1 cellular context compared by ENCODE assay signal in the genomic region with DNA sequence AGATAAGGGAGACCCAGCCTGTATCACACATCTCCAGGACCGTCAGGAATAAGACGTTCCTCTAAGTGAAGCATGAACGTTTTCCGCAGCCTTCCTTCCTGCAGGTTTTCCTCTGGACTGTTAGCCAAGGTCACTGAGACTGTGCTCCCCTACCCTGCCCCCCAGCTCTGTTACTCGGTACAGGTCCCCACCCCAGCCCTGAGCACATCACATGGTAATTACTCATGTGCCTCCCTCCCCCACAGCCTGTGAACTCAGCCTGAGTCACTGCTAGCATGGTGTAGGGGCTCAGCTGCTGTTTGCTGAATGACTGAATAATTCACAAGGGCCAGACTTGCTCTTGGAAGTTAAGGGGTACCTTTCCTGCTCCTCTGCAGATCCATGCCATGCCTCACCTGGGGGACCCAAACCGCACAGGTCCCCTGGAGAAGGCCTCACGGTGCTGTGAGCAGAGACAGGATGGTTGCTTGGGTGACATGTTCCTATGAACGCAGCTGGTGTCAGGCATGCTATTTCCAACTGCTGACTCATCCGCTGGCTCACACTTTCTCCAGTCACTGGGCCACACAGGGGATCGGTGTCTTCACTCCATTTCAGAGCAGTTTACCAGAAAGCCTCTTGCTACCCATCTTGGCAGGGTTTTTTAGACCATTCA.
TF ChIP-seq lines count a peak whose summit lies in the region.

No MANE protein-coding gene starts in this region.

TF ChIP-seq in K562, 482 proteins besides CTCF, POLR2A, EP300 and RAD21 (continued from another document and continues in another):
- 0 out of 2 replicates have a peak, but pooled peaks have one; percentile 26 for TF ChIP-seq TEAD4 (IDR thresholded peaks at IDR 0.05; ENCODE audit: low read length)
- no peak for TF ChIP-seq TEAD4 (CRISPR knock-in tag; IDR thresholded peaks at IDR 0.05; ENCODE audit: borderline replicate concordance)
- no peak for TF ChIP-seq CBX5 (IDR thresholded peaks at IDR 0.05; ENCODE audit: borderline replicate concordance, low read depth)
- TF ChIP-seq, protein P1, sequence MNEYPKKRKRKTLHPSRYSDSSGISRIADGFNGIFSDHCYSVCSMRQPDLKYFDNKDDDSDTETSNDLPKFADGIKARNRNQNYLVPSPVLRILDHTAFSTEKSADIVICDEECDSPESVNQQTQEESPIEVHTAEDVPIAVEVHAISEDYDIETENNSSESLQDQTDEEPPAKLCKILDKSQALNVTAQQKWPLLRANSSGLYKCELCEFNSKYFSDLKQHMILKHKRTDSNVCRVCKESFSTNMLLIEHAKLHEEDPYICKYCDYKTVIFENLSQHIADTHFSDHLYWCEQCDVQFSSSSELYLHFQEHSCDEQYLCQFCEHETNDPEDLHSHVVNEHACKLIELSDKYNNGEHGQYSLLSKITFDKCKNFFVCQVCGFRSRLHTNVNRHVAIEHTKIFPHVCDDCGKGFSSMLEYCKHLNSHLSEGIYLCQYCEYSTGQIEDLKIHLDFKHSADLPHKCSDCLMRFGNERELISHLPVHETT (CRISPR knock-in tag; conservative IDR thresholded peaks at IDR 0.05 in 1 of 2, IDR thresholded peaks at IDR 0.05 in 1 of 2): no peak
- no peak for TF ChIP-seq PURB (CRISPR knock-in tag; IDR thresholded peaks at IDR 0.05; ENCODE audit: low read depth)
- TF ChIP-seq PTBP1 (IDR thresholded peaks at IDR 0.05; ENCODE audit: low read depth, low read length): no peak
- TF ChIP-seq ZNF830 (CRISPR knock-in tag; IDR thresholded peaks at IDR 0.05): no peak
- TF ChIP-seq CCAR2 (IDR thresholded peaks at IDR 0.05; ENCODE audit: low read depth, low read length): no peak
- no peak for TF ChIP-seq ILK (tag; IDR thresholded peaks at IDR 0.05; ENCODE audit: borderline replicate concordance, low read depth)
- TF ChIP-seq NFIX (CRISPR knock-in tag; IDR thresholded peaks at IDR 0.05; ENCODE audit: low read depth): no peak
- TF ChIP-seq MEF2A (IDR thresholded peaks at IDR 0.05; ENCODE audit: control insufficient read depth, low read depth, low read length): peak; percentile 88
- TF ChIP-seq ZNF436 (CRISPR knock-in tag; IDR thresholded peaks at IDR 0.05): no peak
- peak; percentile 72 to 81 for TF ChIP-seq KDM1A (IDR thresholded peaks at IDR 0.05)
- no peak for TF ChIP-seq SMAD2 (IDR thresholded peaks at IDR 0.05; ENCODE audit: low read depth, low read length)
- TF ChIP-seq SNIP1 (IDR thresholded peaks at IDR 0.05; ENCODE audit: low read depth): no peak
- peak; percentile 56 for TF ChIP-seq MEIS2 (IDR thresholded peaks at IDR 0.05; ENCODE audit: partially characterized antibody)
- TF ChIP-seq ZNF507 (tag; conservative IDR thresholded peaks at IDR 0.05): no peak
- no peak for TF ChIP-seq ZNF23 (CRISPR knock-in tag; IDR thresholded peaks at IDR 0.05)
- no peak for TF ChIP-seq RBM39 (optimal IDR thresholded peaks at IDR 0.05; ENCODE audit: low read depth, low read length)
- no peak for TF ChIP-seq KDM4B (IDR thresholded peaks at IDR 0.05; ENCODE audit: borderline replicate concordance in 2 of 2, low read depth in 1 of 2)
- no peak for TF ChIP-seq ETS2 (tag; IDR thresholded peaks at IDR 0.05; ENCODE audit: borderline replicate concordance, poor library complexity, severe bottlenecking)
- no peak for TF ChIP-seq SNRNP70 (optimal IDR thresholded peaks at IDR 0.05; ENCODE audit: low read depth, low read length)
- peak; percentile 91 for TF ChIP-seq SMARCC2 (IDR thresholded peaks at IDR 0.05; ENCODE audit: low read depth)
- no peak for TF ChIP-seq ZNF311 (CRISPR knock-in tag; IDR thresholded peaks at IDR 0.05)
- TF ChIP-seq MTA3 (IDR thresholded peaks at IDR 0.05; ENCODE audit: borderline replicate concordance): no peak
- peak; percentile 49; the same call in 1 of the 2 replicates for TF ChIP-seq NCOR1 (IDR thresholded peaks at IDR 0.05)
- TF ChIP-seq, protein P2, sequence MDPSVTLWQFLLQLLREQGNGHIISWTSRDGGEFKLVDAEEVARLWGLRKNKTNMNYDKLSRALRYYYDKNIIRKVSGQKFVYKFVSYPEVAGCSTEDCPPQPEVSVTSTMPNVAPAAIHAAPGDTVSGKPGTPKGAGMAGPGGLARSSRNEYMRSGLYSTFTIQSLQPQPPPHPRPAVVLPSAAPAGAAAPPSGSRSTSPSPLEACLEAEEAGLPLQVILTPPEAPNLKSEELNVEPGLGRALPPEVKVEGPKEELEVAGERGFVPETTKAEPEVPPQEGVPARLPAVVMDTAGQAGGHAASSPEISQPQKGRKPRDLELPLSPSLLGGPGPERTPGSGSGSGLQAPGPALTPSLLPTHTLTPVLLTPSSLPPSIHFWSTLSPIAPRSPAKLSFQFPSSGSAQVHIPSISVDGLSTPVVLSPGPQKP (CRISPR knock-in tag; IDR thresholded peaks at IDR 0.05): no peak
- peak; percentile 95 for TF ChIP-seq TAF9B (IDR thresholded peaks at IDR 0.05; ENCODE audit: partially characterized antibody)
- TF ChIP-seq, protein P3, sequence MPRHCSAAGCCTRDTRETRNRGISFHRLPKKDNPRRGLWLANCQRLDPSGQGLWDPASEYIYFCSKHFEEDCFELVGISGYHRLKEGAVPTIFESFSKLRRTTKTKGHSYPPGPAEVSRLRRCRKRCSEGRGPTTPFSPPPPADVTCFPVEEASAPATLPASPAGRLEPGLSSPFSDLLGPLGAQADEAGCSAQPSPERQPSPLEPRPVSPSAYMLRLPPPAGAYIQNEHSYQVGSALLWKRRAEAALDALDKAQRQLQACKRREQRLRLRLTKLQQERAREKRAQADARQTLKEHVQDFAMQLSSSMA (CRISPR knock-in tag; IDR thresholded peaks at IDR 0.05): no peak
- no peak for TF ChIP-seq PHF20 (IDR thresholded peaks at IDR 0.05; ENCODE audit: partially characterized antibody)
- no peak for TF ChIP-seq POU5F1 (IDR thresholded peaks at IDR 0.05; ENCODE audit: borderline replicate concordance, low read depth, low read length, partially characterized antibody)
- 0 out of 2 replicates have a peak, but pooled peaks have one; percentile 54 for TF ChIP-seq SOX6 (IDR thresholded peaks at IDR 0.05)
- TF ChIP-seq, protein P4, sequence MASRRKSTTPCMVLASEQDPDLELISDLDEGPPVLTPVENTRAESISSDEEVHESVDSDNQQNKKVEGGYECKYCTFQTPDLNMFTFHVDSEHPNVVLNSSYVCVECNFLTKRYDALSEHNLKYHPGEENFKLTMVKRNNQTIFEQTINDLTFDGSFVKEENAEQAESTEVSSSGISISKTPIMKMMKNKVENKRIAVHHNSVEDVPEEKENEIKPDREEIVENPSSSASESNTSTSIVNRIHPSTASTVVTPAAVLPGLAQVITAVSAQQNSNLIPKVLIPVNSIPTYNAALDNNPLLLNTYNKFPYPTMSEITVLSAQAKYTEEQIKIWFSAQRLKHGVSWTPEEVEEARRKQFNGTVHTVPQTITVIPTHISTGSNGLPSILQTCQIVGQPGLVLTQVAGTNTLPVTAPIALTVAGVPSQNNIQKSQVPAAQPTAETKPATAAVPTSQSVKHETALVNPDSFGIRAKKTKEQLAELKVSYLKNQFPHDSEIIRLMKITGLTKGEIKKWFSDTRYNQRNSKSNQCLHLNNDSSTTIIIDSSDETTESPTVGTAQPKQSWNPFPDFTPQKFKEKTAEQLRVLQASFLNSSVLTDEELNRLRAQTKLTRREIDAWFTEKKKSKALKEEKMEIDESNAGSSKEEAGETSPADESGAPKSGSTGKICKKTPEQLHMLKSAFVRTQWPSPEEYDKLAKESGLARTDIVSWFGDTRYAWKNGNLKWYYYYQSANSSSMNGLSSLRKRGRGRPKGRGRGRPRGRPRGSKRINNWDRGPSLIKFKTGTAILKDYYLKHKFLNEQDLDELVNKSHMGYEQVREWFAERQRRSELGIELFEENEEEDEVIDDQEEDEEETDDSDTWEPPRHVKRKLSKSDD (conservative IDR thresholded peaks at IDR 0.05; ENCODE audit: low read length): no peak
- TF ChIP-seq U2AF2 (optimal IDR thresholded peaks at IDR 0.05; ENCODE audit: low read depth, low read length): no peak
- no peak for TF ChIP-seq ZNF12 (CRISPR knock-in tag; IDR thresholded peaks at IDR 0.05)
- 0 out of 2 replicates have a peak, but pooled peaks have one; percentile 41 for TF ChIP-seq ZBTB7A (IDR thresholded peaks at IDR 0.05; ENCODE audit: borderline replicate concordance, control insufficient read depth, low read depth, low read length)
- peak; percentile 96 for TF ChIP-seq SMARCE1 (IDR thresholded peaks at IDR 0.05)
- peak; percentile 78 for TF ChIP-seq ZFX (CRISPR knock-in tag; IDR thresholded peaks at IDR 0.05)
- TF ChIP-seq, protein P5, sequence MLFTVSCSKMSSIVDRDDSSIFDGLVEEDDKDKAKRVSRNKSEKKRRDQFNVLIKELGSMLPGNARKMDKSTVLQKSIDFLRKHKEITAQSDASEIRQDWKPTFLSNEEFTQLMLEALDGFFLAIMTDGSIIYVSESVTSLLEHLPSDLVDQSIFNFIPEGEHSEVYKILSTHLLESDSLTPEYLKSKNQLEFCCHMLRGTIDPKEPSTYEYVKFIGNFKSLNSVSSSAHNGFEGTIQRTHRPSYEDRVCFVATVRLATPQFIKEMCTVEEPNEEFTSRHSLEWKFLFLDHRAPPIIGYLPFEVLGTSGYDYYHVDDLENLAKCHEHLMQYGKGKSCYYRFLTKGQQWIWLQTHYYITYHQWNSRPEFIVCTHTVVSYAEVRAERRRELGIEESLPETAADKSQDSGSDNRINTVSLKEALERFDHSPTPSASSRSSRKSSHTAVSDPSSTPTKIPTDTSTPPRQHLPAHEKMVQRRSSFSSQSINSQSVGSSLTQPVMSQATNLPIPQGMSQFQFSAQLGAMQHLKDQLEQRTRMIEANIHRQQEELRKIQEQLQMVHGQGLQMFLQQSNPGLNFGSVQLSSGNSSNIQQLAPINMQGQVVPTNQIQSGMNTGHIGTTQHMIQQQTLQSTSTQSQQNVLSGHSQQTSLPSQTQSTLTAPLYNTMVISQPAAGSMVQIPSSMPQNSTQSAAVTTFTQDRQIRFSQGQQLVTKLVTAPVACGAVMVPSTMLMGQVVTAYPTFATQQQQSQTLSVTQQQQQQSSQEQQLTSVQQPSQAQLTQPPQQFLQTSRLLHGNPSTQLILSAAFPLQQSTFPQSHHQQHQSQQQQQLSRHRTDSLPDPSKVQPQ (CRISPR knock-in tag; IDR thresholded peaks at IDR 0.05; ENCODE audit: borderline replicate concordance): no peak
- TF ChIP-seq ZNF347 (CRISPR knock-in tag; IDR thresholded peaks at IDR 0.05; ENCODE audit: low read depth): no peak
- no peak for TF ChIP-seq ZNF41 (CRISPR knock-in tag; conservative IDR thresholded peaks at IDR 0.05)
- TF ChIP-seq CREM (IDR thresholded peaks at IDR 0.05; ENCODE audit: low read depth): peak; percentile 50
- TF ChIP-seq MAFK (IDR thresholded peaks at IDR 0.05; ENCODE audit: low read length): peak; percentile 86
- TF ChIP-seq, protein P6, sequence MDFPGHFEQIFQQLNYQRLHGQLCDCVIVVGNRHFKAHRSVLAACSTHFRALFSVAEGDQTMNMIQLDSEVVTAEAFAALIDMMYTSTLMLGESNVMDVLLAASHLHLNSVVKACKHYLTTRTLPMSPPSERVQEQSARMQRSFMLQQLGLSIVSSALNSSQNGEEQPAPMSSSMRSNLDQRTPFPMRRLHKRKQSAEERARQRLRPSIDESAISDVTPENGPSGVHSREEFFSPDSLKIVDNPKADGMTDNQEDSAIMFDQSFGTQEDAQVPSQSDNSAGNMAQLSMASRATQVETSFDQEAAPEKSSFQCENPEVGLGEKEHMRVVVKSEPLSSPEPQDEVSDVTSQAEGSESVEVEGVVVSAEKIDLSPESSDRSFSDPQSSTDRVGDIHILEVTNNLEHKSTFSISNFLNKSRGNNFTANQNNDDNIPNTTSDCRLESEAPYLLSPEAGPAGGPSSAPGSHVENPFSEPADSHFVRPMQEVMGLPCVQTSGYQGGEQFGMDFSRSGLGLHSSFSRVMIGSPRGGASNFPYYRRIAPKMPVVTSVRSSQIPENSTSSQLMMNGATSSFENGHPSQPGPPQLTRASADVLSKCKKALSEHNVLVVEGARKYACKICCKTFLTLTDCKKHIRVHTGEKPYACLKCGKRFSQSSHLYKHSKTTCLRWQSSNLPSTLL (IDR thresholded peaks at IDR 0.05): no peak
- TF ChIP-seq, protein P7, sequence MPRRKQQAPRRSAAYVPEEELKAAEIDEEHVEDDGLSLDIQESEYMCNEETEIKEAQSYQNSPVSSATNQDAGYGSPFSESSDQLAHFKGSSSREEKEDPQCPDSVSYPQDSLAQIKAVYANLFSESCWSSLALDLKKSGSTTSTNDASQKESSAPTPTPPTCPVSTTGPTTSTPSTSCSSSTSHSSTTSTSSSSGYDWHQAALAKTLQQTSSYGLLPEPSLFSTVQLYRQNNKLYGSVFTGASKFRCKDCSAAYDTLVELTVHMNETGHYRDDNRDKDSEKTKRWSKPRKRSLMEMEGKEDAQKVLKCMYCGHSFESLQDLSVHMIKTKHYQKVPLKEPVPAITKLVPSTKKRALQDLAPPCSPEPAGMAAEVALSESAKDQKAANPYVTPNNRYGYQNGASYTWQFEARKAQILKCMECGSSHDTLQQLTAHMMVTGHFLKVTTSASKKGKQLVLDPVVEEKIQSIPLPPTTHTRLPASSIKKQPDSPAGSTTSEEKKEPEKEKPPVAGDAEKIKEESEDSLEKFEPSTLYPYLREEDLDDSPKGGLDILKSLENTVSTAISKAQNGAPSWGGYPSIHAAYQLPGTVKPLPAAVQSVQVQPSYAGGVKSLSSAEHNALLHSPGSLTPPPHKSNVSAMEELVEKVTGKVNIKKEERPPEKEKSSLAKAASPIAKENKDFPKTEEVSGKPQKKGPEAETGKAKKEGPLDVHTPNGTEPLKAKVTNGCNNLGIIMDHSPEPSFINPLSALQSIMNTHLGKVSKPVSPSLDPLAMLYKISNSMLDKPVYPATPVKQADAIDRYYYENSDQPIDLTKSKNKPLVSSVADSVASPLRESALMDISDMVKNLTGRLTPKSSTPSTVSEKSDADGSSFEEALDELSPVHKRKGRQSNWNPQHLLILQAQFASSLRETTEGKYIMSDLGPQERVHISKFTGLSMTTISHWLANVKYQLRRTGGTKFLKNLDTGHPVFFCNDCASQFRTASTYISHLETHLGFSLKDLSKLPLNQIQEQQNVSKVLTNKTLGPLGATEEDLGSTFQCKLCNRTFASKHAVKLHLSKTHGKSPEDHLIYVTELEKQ (CRISPR knock-in tag; IDR thresholded peaks at IDR 0.05): no peak
- TF ChIP-seq ARHGAP35 (IDR thresholded peaks at IDR 0.05; ENCODE audit: partially characterized antibody): no peak
- no peak for TF ChIP-seq KAT8 (IDR thresholded peaks at IDR 0.05; ENCODE audit: low read depth)
- TF ChIP-seq ZNF780A (CRISPR knock-in tag; IDR thresholded peaks at IDR 0.05): no peak
- TF ChIP-seq SLC30A9 (CRISPR knock-in tag; IDR thresholded peaks at IDR 0.05): no peak
- TF ChIP-seq NR2C1 (IDR thresholded peaks at IDR 0.05): no peak
- no peak for TF ChIP-seq NR2C1 (tag; IDR thresholded peaks at IDR 0.05)
- TF ChIP-seq, protein P8, sequence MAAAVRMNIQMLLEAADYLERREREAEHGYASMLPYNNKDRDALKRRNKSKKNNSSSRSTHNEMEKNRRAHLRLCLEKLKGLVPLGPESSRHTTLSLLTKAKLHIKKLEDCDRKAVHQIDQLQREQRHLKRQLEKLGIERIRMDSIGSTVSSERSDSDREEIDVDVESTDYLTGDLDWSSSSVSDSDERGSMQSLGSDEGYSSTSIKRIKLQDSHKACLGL (CRISPR knock-in tag; IDR thresholded peaks at IDR 0.05; ENCODE audit: borderline replicate concordance, poor library complexity, severe bottlenecking): no peak
- TF ChIP-seq ZNF431 (CRISPR knock-in tag; IDR thresholded peaks at IDR 0.05): no peak
- no peak for TF ChIP-seq XRCC3 (IDR thresholded peaks at IDR 0.05)
- peak in 1 of 2 experiments; percentile 78; a peak in 2 of 4 replicates for TF ChIP-seq HDAC1 (IDR thresholded peaks at IDR 0.05)
- TF ChIP-seq RBBP5 (IDR thresholded peaks at IDR 0.05; ENCODE audit: borderline replicate concordance, insufficient read depth, low read length, poor library complexity, severe bottlenecking): peak; percentile 91
- TF ChIP-seq TAF7 (tag; IDR thresholded peaks at IDR 0.05): no peak
- no peak for TF ChIP-seq WHSC1 (IDR thresholded peaks at IDR 0.05; ENCODE audit: low read length)
- no peak for TF ChIP-seq TAF15 (IDR thresholded peaks at IDR 0.05; ENCODE audit: low read depth, low read length)
- TF ChIP-seq POLR2H (tag; IDR thresholded peaks at IDR 0.05; ENCODE audit: low read depth): no peak
